ENCODE assay signal across 10 cellular contexts in the genomic region with DNA sequence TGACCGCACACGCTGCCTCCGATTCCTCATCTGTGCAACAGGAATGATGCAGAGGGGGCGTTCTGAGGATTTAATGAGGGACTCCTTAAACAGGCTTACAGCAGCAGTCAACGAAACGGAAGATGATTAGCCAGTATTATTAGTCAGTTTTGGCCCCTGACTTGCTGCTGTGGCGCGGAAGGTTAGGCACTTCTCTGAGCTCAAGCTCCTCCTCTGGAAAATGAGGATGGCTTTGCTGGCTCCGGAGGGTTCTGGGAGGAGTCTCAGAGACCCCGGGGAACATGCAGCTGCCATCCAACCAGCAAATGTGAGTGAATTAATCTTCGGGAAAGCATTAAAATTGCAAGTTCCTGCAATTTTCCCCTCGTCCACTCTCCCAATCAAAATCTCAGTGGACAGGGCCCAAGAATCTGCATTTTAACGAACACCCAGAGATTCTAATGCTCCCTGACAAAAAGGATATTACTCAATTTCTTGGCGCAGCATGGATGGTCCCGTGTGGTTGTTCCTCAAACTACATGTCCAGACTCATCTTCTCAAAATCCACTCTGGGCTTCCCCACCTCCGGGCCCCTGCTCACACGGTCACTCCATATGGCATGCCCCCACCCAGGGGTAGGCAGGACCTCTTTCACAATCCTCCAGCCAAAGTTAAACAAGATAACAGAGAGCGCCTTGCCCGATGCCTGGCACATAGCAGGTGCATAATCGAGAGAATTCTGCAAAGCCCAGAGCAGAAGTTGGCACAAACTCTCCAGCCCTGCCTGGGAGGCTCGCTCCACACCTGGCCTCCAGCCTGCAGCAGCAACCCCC. TPM values are rescaled to one million over a fixed set of nuclear protein-coding genes. Genes with fewer than 3 reads are reported as not detected.
DNase-seq lines count a peak whose midpoint lies in the region; ATAC-seq, FAIRE-seq and TF ChIP-seq lines count a peak whose summit lies in the region.
"Had no signal": no experiment of that assay in that cellular context is flagged by ENCODE, and none has a peak within 500 bp of the region (broad histone marks: within the 10 kb centered on the region; RNA-seq: fewer than 3 reads in every experiment).

No MANE protein-coding gene starts in this region.

- no peak for DNase-seq in stimulated activated naive CD8-positive, alpha-beta T cell treated with anti-CD3 and anti-CD28 coated beads, Interleukin-15, Interleukin-2, amounts not matched to agents 100 U/mL and 50 U/mL, for 24 hours
- no peak for DNase-seq in activated naive CD8-positive, alpha-beta T cell treated with anti-CD3 and anti-CD28 coated beads, Interleukin-2, amount 50 U/mL, for 24 hours
- no peak for DNase-seq in keratinocyte (ENCODE audit: low read depth, low spot score)
- no peak for DNase-seq in AG08396 (ENCODE audit: low spot score)
- DNase-seq in NCI-H345 treated with DMSO at 0.1 percent for 48 hours (lab: John Stamatoyannopoulos, UW; ENCODE audit: unreplicated experiment), result no peak
- no peak for DNase-seq in iPS-NIHi11 (ENCODE audit: low spot score)
- no peak for DNase-seq in putamen (ENCODE audit: low spot score)
- DNase-seq: NCI-H1092 treated with DMSO at 0.1 percent for 48 hours had no signal

- no peaks in the 10 kb centered on the region for H3K9me3 ChIP-seq in keratinocyte (ENCODE audit: control insufficient read depth, low read depth, low read length)

- peak overlapping the region in 2 of 3 experiments; percentile 53 to 54 for H3K4me3 ChIP-seq in keratinocyte (ENCODE audit: control insufficient read depth in 2 of 3, extremely low read depth in 1 of 3, insufficient read depth in 2 of 3, low read depth in 1 of 3, low read length in 3 of 3)

- no peaks in the 10 kb centered on the region for H3K9me1 ChIP-seq in keratinocyte (ENCODE audit: control insufficient read depth, extremely low read depth, insufficient read depth, low read length)

- peak overlapping the region; percentile 36 for H3K9ac ChIP-seq in keratinocyte (ENCODE audit: control insufficient read depth, extremely low read depth, insufficient read depth, low read length)

- H4K20me1 ChIP-seq in keratinocyte (ENCODE audit: control insufficient read depth, extremely low read depth, insufficient read depth, low read length), result no peaks in the 10 kb centered on the region

- H3K4me3 Mint-ChIP-seq in stimulated activated naive CD8-positive, alpha-beta T cell treated with anti-CD3 and anti-CD28 coated beads, Interleukin-15, Interleukin-2, amounts not matched to agents 100 ng/mL and 50 ng/mL, for 24 hours, result peak overlapping the region; percentile 79
- H3K4me3 Mint-ChIP-seq in activated naive CD8-positive, alpha-beta T cell treated with anti-CD3 and anti-CD28 coated beads, Interleukin-2, amount 50 U/mL, for 24 hours, result peak overlapping the region; percentile 70

- ATAC-seq in stimulated activated naive CD8-positive, alpha-beta T cell treated with anti-CD3 and anti-CD28 coated beads, Interleukin-15, Interleukin-2, amounts not matched to agents 100 U/mL and 50 U/mL, for 24 hours, result no peak
- no peak for ATAC-seq in activated naive CD8-positive, alpha-beta T cell treated with anti-CD3 and anti-CD28 coated beads, Interleukin-2, amount 50 U/mL, for 24 hours

- no peaks in the 10 kb centered on the region for H3K79me2 ChIP-seq in keratinocyte (ENCODE audit: control insufficient read depth, insufficient read depth, low read length)

- FAIRE-seq in keratinocyte (lab: Jason Lieb, UNC), result peak; percentile 76
- FAIRE-seq: G401.6 had no signal

- no peak overlapping the region for H3K27ac Mint-ChIP-seq in stimulated activated naive CD8-positive, alpha-beta T cell treated with anti-CD3 and anti-CD28 coated beads, Interleukin-15, Interleukin-2, amounts not matched to agents 100 ng/mL and 50 ng/mL, for 24 hours
- H3K27ac Mint-ChIP-seq in activated naive CD8-positive, alpha-beta T cell treated with anti-CD3 and anti-CD28 coated beads, Interleukin-2, amount 50 U/mL, for 24 hours, result no peak overlapping the region

- peaks cover 33% of the 10 kb centered on the region for H3K4me1 Mint-ChIP-seq in stimulated activated naive CD8-positive, alpha-beta T cell treated with anti-CD3 and anti-CD28 coated beads, Interleukin-15, Interleukin-2, amounts not matched to agents 100 ng/mL and 50 ng/mL, for 24 hours (ENCODE audit: low read depth)
- peaks cover 29% of the 10 kb centered on the region for H3K4me1 Mint-ChIP-seq in activated naive CD8-positive, alpha-beta T cell treated with anti-CD3 and anti-CD28 coated beads, Interleukin-2, amount 50 U/mL, for 24 hours

- peaks cover 17% of the 10 kb centered on the region for H3K27me3 ChIP-seq in keratinocyte (ENCODE audit: control insufficient read depth, extremely low read depth, insufficient read depth, low read length)

- H3K27me3 Mint-ChIP-seq in stimulated activated naive CD8-positive, alpha-beta T cell treated with anti-CD3 and anti-CD28 coated beads, Interleukin-15, Interleukin-2, amounts not matched to agents 100 ng/mL and 50 ng/mL, for 24 hours, result peaks cover 69% of the 10 kb centered on the region
- peaks cover 70% of the 10 kb centered on the region for H3K27me3 Mint-ChIP-seq in activated naive CD8-positive, alpha-beta T cell treated with anti-CD3 and anti-CD28 coated beads, Interleukin-2, amount 50 U/mL, for 24 hours

- H2AFZ ChIP-seq in keratinocyte (ENCODE audit: control insufficient read depth, low read length), result peak overlapping the region; percentile 77

- TF ChIP-seq CTCF in keratinocyte (optimal IDR thresholded peaks at IDR 0.05 in 1 of 3, IDR thresholded peaks at IDR 0.05 in 1 of 3, conservative IDR thresholded peaks at IDR 0.05 in 1 of 3; ENCODE audit: extremely low read depth in 1 of 3, insufficient read depth in 2 of 3, low read length in 3 of 3), result no peak

- H3K27ac ChIP-seq in keratinocyte (ENCODE audit: control insufficient read depth, insufficient read depth, low read length), result no peak overlapping the region

- dilution Hi-C loops in keratinocyte (cut with MboI; ENCODE audit: extremely low pct_ligation_motif_present, low sequenced_read_pairs), result no loop called here

- peaks cover 28% of the 10 kb centered on the region for H3K4me1 ChIP-seq in keratinocyte (ENCODE audit: control insufficient read depth, extremely low read depth, insufficient read depth, low read length)

- no peaks in the 10 kb centered on the region for H3K36me3 Mint-ChIP-seq in stimulated activated naive CD8-positive, alpha-beta T cell treated with anti-CD3 and anti-CD28 coated beads, Interleukin-15, Interleukin-2, amounts not matched to agents 100 ng/mL and 50 ng/mL, for 24 hours (ENCODE audit: low read depth)
- H3K36me3 Mint-ChIP-seq in activated naive CD8-positive, alpha-beta T cell treated with anti-CD3 and anti-CD28 coated beads, Interleukin-2, amount 50 U/mL, for 24 hours (ENCODE audit: low read depth), result no peaks in the 10 kb centered on the region

- H3K36me3 ChIP-seq in keratinocyte (ENCODE audit: control insufficient read depth in 2 of 2, extremely low read depth in 1 of 2, insufficient read depth in 2 of 2, low read length in 2 of 2), result no peaks in the 10 kb centered on the region

- H3K4me2 ChIP-seq in keratinocyte (ENCODE audit: control insufficient read depth, extremely low read depth, insufficient read depth, low read depth, low read length), result peak overlapping the region; percentile 75

- H3K9me3 Mint-ChIP-seq in stimulated activated naive CD8-positive, alpha-beta T cell treated with anti-CD3 and anti-CD28 coated beads, Interleukin-15, Interleukin-2, amounts not matched to agents 100 ng/mL and 50 ng/mL, for 24 hours, result no peaks in the 10 kb centered on the region
- no peaks in the 10 kb centered on the region for H3K9me3 Mint-ChIP-seq in activated naive CD8-positive, alpha-beta T cell treated with anti-CD3 and anti-CD28 coated beads, Interleukin-2, amount 50 U/mL, for 24 hours

RNA-seq across cellular contexts. Expression of gene ELFN2, which starts 6.4 kb away (rescaled TPM):
- 0.13 to 0.28 TPM (median 0.19 TPM) in 3 replicates for polyA plus RNA-seq in keratinocyte
- polyA plus RNA-seq in keratinocyte (2011; ENCODE audit: low read depth), result 0.07 TPM
- polyA plus RNA-seq in keratinocyte (2011; cell fraction: cytosol; rRNA removed), result 0.09 and 0.23 TPM in 2 replicates
- 0.74 and 1.5 TPM in 2 replicates for polyA plus RNA-seq in keratinocyte (2011; cell fraction: nucleus; rRNA removed)
- polyA plus RNA-seq in keratinocyte (2012; ENCODE audit: low replicate concordance), result 0.25 and 0.56 TPM in 2 replicates
- polyA minus RNA-seq in keratinocyte, result 0.22 to 0.62 TPM (median 0.49 TPM) in 3 replicates
- 0.58 TPM for polyA minus RNA-seq in keratinocyte (2011; cell fraction: cytosol; rRNA and poly(A)+ RNA removed)
- polyA minus RNA-seq in keratinocyte (2011; cell fraction: nucleus; rRNA and poly(A)+ RNA removed), result 0.84 and 0.93 TPM in 2 replicates
